In the genomic region with DNA sequence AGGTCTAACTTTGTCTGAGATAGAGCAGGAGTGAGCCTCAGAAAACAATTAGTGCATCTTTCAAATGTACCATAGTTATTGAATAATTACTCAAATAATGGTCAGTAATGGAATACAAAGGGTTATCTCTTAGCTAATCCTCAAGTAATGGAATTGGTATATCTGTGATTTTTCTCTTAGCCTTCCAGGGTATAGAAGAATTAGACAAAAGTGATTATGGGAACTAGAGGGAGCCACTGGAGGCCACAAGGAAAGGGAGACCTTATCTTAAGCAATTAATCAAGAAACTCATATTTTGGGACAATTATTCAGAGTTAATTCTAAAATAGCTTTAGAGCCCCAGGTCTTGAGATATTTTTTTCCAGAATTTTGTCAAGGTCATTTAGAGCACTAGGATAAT, we compare ENCODE assay signal across 6 cellular contexts.
"Had no signal": no experiment of that assay in that cellular context is flagged by ENCODE, and none has a peak within 500 bp of the region (broad histone marks: within the 10 kb centered on the region; RNA-seq: fewer than 3 reads in every experiment).

No MANE protein-coding gene starts in this region.

- H3K4me3 Mint-ChIP-seq: GM23338, H9 had no signal

- ATAC-seq: GM23338, K562 had no signal

- H3K4me3 ChIP-seq: GM23338, K562 had no signal

- H3K4me2 ChIP-seq: GM23338 had no signal

- DNase-seq: H9, HCEC 1CT, KG1 had no signal

- H3K27ac ChIP-seq: HL-60 had no signal

- H3K9me3 Mint-ChIP-seq: GM23338, H9 had no signal

- H2AFZ ChIP-seq: GM23338 had no signal
